Comparison of ENCODE assay signal across 11 cellular contexts in genomic region chr2:39871291-39871761, GRCh38.
DNase-seq lines count a peak whose midpoint lies in the region; ATAC-seq and TF ChIP-seq lines count a peak whose summit lies in the region.
"Had no signal": no experiment of that assay in that cellular context is flagged by ENCODE, and none has a peak within 500 bp of the region (broad histone marks: within the 10 kb centered on the region; RNA-seq: fewer than 3 reads in every experiment).

No MANE protein-coding gene starts in this region.

- H3K4me3 ChIP-seq in BJ (ENCODE audit: low read depth, low read length), result no peak overlapping the region
- H3K4me3 ChIP-seq: PC-9 had no signal

- CTCF ChIA-PET in BJ (lab: Yijun Ruan, JAX), result interaction anchor here (0.7 kb wide), 1 partner anchor 9 kb away, joined by 3 read pairs; no protein-coding TSS in a partner anchor

- no peaks in the 10 kb centered on the region for H3K27me3 ChIP-seq in BJ (ENCODE audit: control insufficient read depth, insufficient read depth, low read length)

- TF ChIP-seq CTCF in BJ (IDR thresholded peaks at IDR 0.05; ENCODE audit: insufficient read depth, low read depth, low read length), result no peak

- POLR2A ChIA-PET in BJ (lab: Charles Lee), result interaction anchor here (0.6 kb wide), 1 partner anchor 136 kb away, joined by 3 read pairs; no protein-coding TSS in a partner anchor

- H3K36me3 ChIP-seq in BJ (ENCODE audit: control insufficient read depth, insufficient read depth, low read length), result no peaks in the 10 kb centered on the region

- ATAC-seq in GM18498 (IDR thresholded peaks at IDR 0.05; ENCODE audit: unreplicated experiment), result no peak
- no peak for ATAC-seq in HG03342 (IDR thresholded peaks at IDR 0.05; ENCODE audit: unreplicated experiment)
- ATAC-seq: stimulated activated naive CD8-positive, alpha-beta T cell treated with anti-CD3 and anti-CD28 coated beads, Interleukin-15, amount 100 ng/mL, for 72 hours had no signal

- in situ Hi-C loops in KBM-7 (cut with MboI; ENCODE audit: low pct_unique_long_range_greater_than_20kb, low sequenced_read_pairs), result no loop called here

- peak; percentile 90 for DNase-seq in BJ (ENCODE audit: low read depth)
- DNase-seq in KBM-7, result peak; percentile 71
- DNase-seq in amniotic stem cell (lab: John Stamatoyannopoulos, UW), result peak; percentile 91
- DNase-seq in inferior parietal cortex (ENCODE audit: extremely low spot score), result peak; percentile 32
- DNase-seq in OCI-M2 (lab: John Stamatoyannopoulos, UW; ENCODE audit: unreplicated experiment), result no peak
- DNase-seq in RPMI8226, result no peak
- DNase-seq: left cardiac atrium; PC-9; stimulated activated naive CD8-positive, alpha-beta T cell treated with anti-CD3 and anti-CD28 coated beads, Interleukin-15, amount 100 ng/mL, for 72 hours had no signal

Comparison
In these comparisons a context has a peak if more than half of its experiments do, and no peak if none do; other contexts are left out.
1. DNase-seq: peak in BJ (single experiment), KBM-7 (single experiment), amniotic stem cell (single experiment) and inferior parietal cortex (single experiment); none in OCI-M2 (single experiment) and RPMI8226 (single experiment).